22 cellular contexts compared by ENCODE assay signal in the genomic region with DNA sequence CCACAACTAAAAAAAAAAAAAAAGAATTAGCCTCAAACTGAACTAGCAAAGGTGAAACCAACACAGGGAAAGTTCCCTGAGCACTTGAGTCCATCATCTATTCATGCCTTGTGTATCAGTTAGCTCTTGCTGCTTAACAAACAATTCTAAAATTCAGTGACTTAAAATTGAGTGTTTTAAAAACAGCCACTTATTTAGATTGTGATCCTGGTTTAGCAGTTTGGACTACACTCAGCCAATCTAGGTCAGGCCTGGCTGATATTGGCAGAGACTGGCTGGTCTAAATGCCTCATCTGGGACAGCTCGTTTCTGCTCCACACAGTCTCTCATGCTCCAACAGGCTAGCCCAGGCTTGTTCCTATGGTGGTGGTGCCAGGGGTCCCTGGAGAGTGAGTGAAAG.
"Had no signal": no experiment of that assay in that cellular context is flagged by ENCODE, and none has a peak within 500 bp of the region (broad histone marks: within the 10 kb centered on the region; RNA-seq: fewer than 3 reads in every experiment).

No MANE protein-coding gene starts in this region.

- H3K27me3 ChIP-seq: colonic mucosa, gastrocnemius medialis, ovary, suprapubic skin, vagina had no signal

- FAIRE-seq: kidney had no signal

- ATAC-seq: gastrocnemius medialis; left lobe of liver; natural killer cell; psoas muscle; right cardiac atrium; stimulated activated memory B cell treated with anti-CD40 and anti-IgM and Interleukin-4, amounts not matched to agents 10 μg/mL and 1 μg/mL and 100 μg/mL, for 72 hours; stimulated activated naive CD8-positive, alpha-beta T cell treated with anti-CD3 and anti-CD28 coated beads, Interleukin-15, Interleukin-2, amounts not matched to agents 100 U/mL and 50 U/mL, for 24 hours had no signal

- DNase-seq: colonic mucosa; effector CD8-positive, alpha-beta T cell; endodermal cell; gastrocnemius medialis; head of caudate nucleus; kidney; natural killer cell; occipital lobe; ovary; posterior cingulate gyrus; psoas muscle; spleen; stimulated activated CD4-positive, alpha-beta T cell treated with anti-CD3 and anti-CD28 coated beads, Interleukin-4, amount 100 ng/mL, for 4 hours; stimulated activated naive CD8-positive, alpha-beta T cell treated with anti-CD3 and anti-CD28 coated beads, Interleukin-15, Interleukin-2, amounts not matched to agents 100 U/mL and 50 U/mL, for 24 hours; trophoblast cell had no signal

- H3K4me3 ChIP-seq: colonic mucosa, gastrocnemius medialis, ovary, psoas muscle, skin epidermis, spleen, suprapubic skin, vagina had no signal

- H3K4me1 ChIP-seq: colonic mucosa, gastrocnemius medialis, psoas muscle, spleen, suprapubic skin, vagina had no signal

- H3K9me3 ChIP-seq: colonic mucosa, gastrocnemius medialis, ovary, psoas muscle, suprapubic skin, vagina had no signal

- H3K36me3 ChIP-seq: colonic mucosa, gastrocnemius medialis, ovary, spleen, suprapubic skin, vagina had no signal

- H3K27ac ChIP-seq: colonic mucosa, epithelial cell of prostate, gastrocnemius medialis, ovary, psoas muscle, skin epidermis, spleen, suprapubic skin, vagina had no signal
